In genomic region chr15:43796566-43796965, GRCh38 we compare ENCODE assay signal across 19 cellular contexts. TPM values are rescaled to one million over a fixed set of nuclear protein-coding genes. Genes with fewer than 3 reads are reported as not detected.
DNase-seq lines count a peak whose midpoint lies in the region; ATAC-seq, FAIRE-seq and TF ChIP-seq lines count a peak whose summit lies in the region.
"Had no signal": no experiment of that assay in that cellular context is flagged by ENCODE, and none has a peak within 500 bp of the region (broad histone marks: within the 10 kb centered on the region; RNA-seq: fewer than 3 reads in every experiment).

No MANE protein-coding gene starts in this region.

- peaks cover 39 to 45% of the 10 kb centered on the region in 2 experiments for H3K4me1 ChIP-seq in K562 (replicated peaks in 1 of 2; ENCODE audit: control insufficient read depth in 2 of 2, insufficient read depth in 2 of 2, low read length in 2 of 2)

- H3K79me2 ChIP-seq in K562 (ENCODE audit: control insufficient read depth, insufficient read depth, low read length) = peaks cover 48% of the 10 kb centered on the region

- DNase-seq in T-helper 2 cell treated with Interferon-gamma antibody and Interleukin-4, amounts not matched to agents 5 μg/mL and 100 μg/mL, for 36 hours (ENCODE audit: low spot score) = no peak
- DNase-seq in T-helper 2 cell = no peak
- DNase-seq in K562 (ENCODE audit: extremely low read depth in 1 of 4, low spot score in 3 of 4) = no peak
- DNase-seq in neural crest cell (ENCODE audit: low read depth, low spot score) = no peak
- no peak for DNase-seq in iPS-NIHi11 (ENCODE audit: low spot score)
- no peak for DNase-seq in activated effector memory CD4-positive, alpha-beta T cell treated with Interleukin-2 at 50 U/mL for 16 hours
- no peak for DNase-seq in frontal cortex (ENCODE audit: low spot score in 2 of 2)
- DNase-seq: activated CD4-positive, alpha-beta memory T cell treated with anti-CD3 and anti-CD28 coated beads for 36 hours; activated naive CD4-positive, alpha-beta T cell treated with Interleukin-2 at 50 U/mL for 16 hours; COR-L47; erythroblast; heart left ventricle; NCI-H2081; NCI-H748 treated with DMSO at 0.1 percent for 48 hours; upper lobe of left lung had no signal

- no peak for TF ChIP-seq RAD21 in K562 (CRISPR knock-in tag; conservative IDR thresholded peaks at IDR 0.05 in 1 of 2, IDR thresholded peaks at IDR 0.05 in 1 of 2)

- TF ChIP-seq EP300 in K562 (IDR thresholded peaks at IDR 0.05; ENCODE audit: low read length) = no peak

- in situ Hi-C loops in K562 (cut with MboI) = no loop called here

- H3K27ac Mint-ChIP-seq in T-helper 2 cell treated with Interferon-gamma antibody and Interleukin-4, amounts not matched to agents 5 μg/mL and 100 μg/mL, for 36 hours = peak overlapping the region; percentile 27
- peak overlapping the region in 2 of 3 donors; percentile 46 to 80 for H3K27ac Mint-ChIP-seq in IgD-negative memory B cell
- H3K27ac Mint-ChIP-seq in neural crest cell (ENCODE audit: unreplicated experiment) = peak overlapping the region; percentile 2
- H3K27ac Mint-ChIP-seq: activated CD4-positive, alpha-beta memory T cell treated with anti-CD3 and anti-CD28 coated beads for 36 hours had no signal

- ATAC-seq in K562 = no peak
- ATAC-seq: heart left ventricle had no signal

- H3K4me1 Mint-ChIP-seq in T-helper 2 cell treated with Interferon-gamma antibody and Interleukin-4, amounts not matched to agents 5 μg/mL and 100 μg/mL, for 36 hours (ENCODE audit: low read depth) = peaks cover 45% of the 10 kb centered on the region
- peaks cover 42 to 53% (median 43%) of the 10 kb centered on the region in 3 donors for H3K4me1 Mint-ChIP-seq in IgD-negative memory B cell
- H3K4me1 Mint-ChIP-seq in neural crest cell = peaks cover 56% of the 10 kb centered on the region

- no peaks in the 10 kb centered on the region for H3K27me3 Mint-ChIP-seq in T-helper 2 cell treated with Interferon-gamma antibody and Interleukin-4, amounts not matched to agents 5 μg/mL and 100 μg/mL, for 36 hours (ENCODE audit: low read depth)
- no peaks in the 10 kb centered on the region for H3K27me3 Mint-ChIP-seq in IgD-negative memory B cell
- no peaks in the 10 kb centered on the region for H3K27me3 Mint-ChIP-seq in neural crest cell (ENCODE audit: low read depth)
- H3K27me3 Mint-ChIP-seq: activated CD4-positive, alpha-beta memory T cell treated with anti-CD3 and anti-CD28 coated beads for 36 hours had no signal

- FAIRE-seq in K562 (lab: Jason Lieb, UNC) (no peak), frontal cortex (lab: Jason Lieb, UNC) (no peak)
- FAIRE-seq: A204.1, G401.6 had no signal

- H3K9me1 ChIP-seq in K562 (ENCODE audit: control insufficient read depth, insufficient read depth, low read length) = peaks cover 17% of the 10 kb centered on the region

- TF ChIP-seq CTCF in K562 (IDR thresholded peaks at IDR 0.05 in 2 of 3, conservative IDR thresholded peaks at IDR 0.05 in 1 of 3; ENCODE audit: insufficient read depth in 2 of 3, low read depth in 1 of 3, low read length in 3 of 3) (no peak), neural crest cell (conservative IDR thresholded peaks at IDR 0.05) (no peak)

- no peak overlapping the region for H3K27ac ChIP-seq in K562 (ENCODE audit: extremely low read depth, low read depth, low read length)

- 62% methylated on average over 3 of the region's 3 CpGs for WGBS in K562 (ENCODE audit: insufficient coverage, low coverage, missing lambda C conversion rate)

- peaks cover 72% of the 10 kb centered on the region for H3K36me3 ChIP-seq in K562 (ENCODE audit: control insufficient read depth, insufficient read depth, low read length)

- POLR2A ChIA-PET in K562 (lab: Yijun Ruan, JAX) = interaction anchor here (1.5 to 4.5 kb wide), 7 partner anchors 8 to 27 kb away, joined by 3 to 26 read pairs (median 10); partner anchors contain the start of gene MFAP1

- peaks cover 75% of the 10 kb centered on the region for H3K36me3 Mint-ChIP-seq in T-helper 2 cell treated with Interferon-gamma antibody and Interleukin-4, amounts not matched to agents 5 μg/mL and 100 μg/mL, for 36 hours (ENCODE audit: low read depth)
- peaks cover 22% of the 10 kb centered on the region for H3K36me3 Mint-ChIP-seq in IgD-negative memory B cell
- H3K36me3 Mint-ChIP-seq in neural crest cell (ENCODE audit: low read depth) = peaks cover 23% of the 10 kb centered on the region

- peak; percentile 51 for TF ChIP-seq POLR2A in K562 (conservative IDR thresholded peaks at IDR 0.05)

- peaks cover 17% of the 10 kb centered on the region; the same call in 1 of the 2 replicates for H4K20me1 ChIP-seq in K562 (replicated peaks; ENCODE audit: control insufficient read depth, insufficient read depth, low read length)

- intact Hi-C loops in K562 (cut with micrococcal nuclease) = no loop called here

- no peak overlapping the region for H3K9ac ChIP-seq in K562 (ENCODE audit: insufficient read depth in 1 of 2, low read depth in 2 of 2, low read length in 2 of 2)

- H3K9me3 Mint-ChIP-seq in T-helper 2 cell treated with Interferon-gamma antibody and Interleukin-4, amounts not matched to agents 5 μg/mL and 100 μg/mL, for 36 hours = no peaks in the 10 kb centered on the region
- H3K9me3 Mint-ChIP-seq in IgD-negative memory B cell (no peaks in the 10 kb centered on the region), neural crest cell (no peaks in the 10 kb centered on the region)
- H3K9me3 Mint-ChIP-seq: activated CD4-positive, alpha-beta memory T cell treated with anti-CD3 and anti-CD28 coated beads for 36 hours had no signal

- H3K4me3 ChIP-seq in K562 = no peak overlapping the region
- H3K4me3 ChIP-seq: heart left ventricle, upper lobe of left lung had no signal

- H3K27me3 ChIP-seq in K562 (ENCODE audit: control insufficient read depth in 2 of 2, insufficient read depth in 2 of 2, low read length in 2 of 2) = no peaks in the 10 kb centered on the region
- H3K27me3 ChIP-seq: heart left ventricle, upper lobe of left lung had no signal

- CTCF ChIA-PET in K562 (lab: Yijun Ruan, JAX; ENCODE audit: low intra/inter-chr PET ratio) = interaction anchor here (0.6 kb wide), 1 partner anchor 9 kb away, joined by 3 read pairs; no protein-coding TSS in a partner anchor

- BruUV-seq in K562 (replicated peaks; lab: Mats Ljungman, UMichigan) = no TSS peak

- no peak overlapping the region for H3K4me3 Mint-ChIP-seq in T-helper 2 cell treated with Interferon-gamma antibody and Interleukin-4, amounts not matched to agents 5 μg/mL and 100 μg/mL, for 36 hours
- H3K4me3 Mint-ChIP-seq in IgD-negative memory B cell (peak overlapping the region in 2 of 4 donors; percentile 25 to 30), neural crest cell (peak overlapping the region; percentile 99)
- H3K4me3 Mint-ChIP-seq: activated CD4-positive, alpha-beta memory T cell treated with anti-CD3 and anti-CD28 coated beads for 36 hours had no signal

- no peak overlapping the region for H2AFZ ChIP-seq in K562 (ENCODE audit: low read depth, low read length)

- no peak overlapping the region for H3K4me2 ChIP-seq in K562 (ENCODE audit: insufficient read depth, low read length)

- no peaks in the 10 kb centered on the region for H3K9me3 ChIP-seq in K562 (replicated peaks; ENCODE audit: control insufficient read depth, insufficient read depth, low read depth, low read length)
- H3K9me3 ChIP-seq: heart left ventricle, upper lobe of left lung had no signal

RNA-seq across cellular contexts. Expression of gene SERINC4, which starts 3.5 kb away (rescaled TPM):
- 1.1 TPM for polyA plus RNA-seq in IgD-negative memory B cell
- 0.83 and 1.1 TPM in 2 replicates for total RNA-seq in K562 (2011; cell fraction: chromatin; rRNA removed; ENCODE audit: low replicate concordance)
- 0.50 and 0.53 TPM in 2 replicates for total RNA-seq in K562 (2011; cell fraction: nucleolus; rRNA removed)
- 0.46 and 0.59 TPM in 2 replicates for total RNA-seq in K562 (2011; cell fraction: nucleoplasm; rRNA removed)
- 0.24 TPM in 1 of 2 replicates, not detected in the other for total RNA-seq in K562 (2014; rRNA removed)
- total RNA-seq in K562 (2014; rRNA removed; fragmentation: Illumina TruSeq; extraction: Trizol) = 0.13 TPM in 1 of 2 replicates, not detected in the other
- 0.08 and 0.14 TPM in 2 replicates for total RNA-seq in K562 (2015; rRNA removed; fragmentation: Illumina TruSeq; extraction: Trizol)
- total RNA-seq in K562 (2021) = 0.16 and 0.22 TPM in 2 replicates
- 0.18 TPM in 2 replicates for polyA plus RNA-seq in K562 (2011; rRNA removed)
- polyA plus RNA-seq in K562 (2011; cell fraction: cytosol; rRNA removed) = 0.07 and 0.13 TPM in 2 replicates
- 0.14 and 0.28 TPM in 2 replicates for polyA plus RNA-seq in K562 (2011; cell fraction: nucleus; rRNA removed)
- 0.07 TPM in 1 of 2 replicates, not detected in the other for polyA plus RNA-seq in K562 (2012)
- polyA plus RNA-seq in K562 (2014; fragmentation: Illumina TruSeq; extraction: Trizol) = 0.06 and 0.18 TPM in 2 replicates
- under 1 TPM; 0.23 to 0.48 TPM for polyA plus RNA-seq in K562 (2014; fragmentation: Nextera tagmentation; extraction: Ambion mirVana)
- 0.23 and 0.86 TPM in 2 replicates for polyA plus RNA-seq in K562 (2014; rRNA removed)
- polyA minus RNA-seq in K562 (2011; rRNA and poly(A)+ RNA removed) = 0.18 and 0.32 TPM in 2 replicates
- polyA minus RNA-seq in K562 (2011; cell fraction: cytosol; rRNA and poly(A)+ RNA removed) = not detected in 2 replicates
- 0.11 and 0.27 TPM in 2 replicates for polyA minus RNA-seq in K562 (2011; cell fraction: nucleus; rRNA and poly(A)+ RNA removed)
- 0.23 and 0.35 TPM in 2 replicates for total RNA-seq in neural crest cell
- 0.41 TPM for total RNA-seq in frontal cortex
- total RNA-seq: MCF 10A had no signal

RNA-seq across cellular contexts. Expression of gene HYPK, which starts 3.8 kb away (rescaled TPM):
- polyA plus RNA-seq in IgD-negative memory B cell (7.8 TPM), K562 (2011; rRNA removed) (25.8 and 28.0 TPM in 2 replicates), K562 (2014; fragmentation: Illumina TruSeq; extraction: Trizol) (17.5 and 26.1 TPM in 2 replicates), K562 (2014; fragmentation: Nextera tagmentation; extraction: Ambion mirVana) (1 to 10 TPM; 9.6 TPM), K562 (2014; rRNA removed) (22.7 and 33.9 TPM in 2 replicates)
- 43.0 and 50.8 TPM in 2 replicates for total RNA-seq in K562 (2011; cell fraction: chromatin; rRNA removed; ENCODE audit: low replicate concordance)
- 31.5 and 32.9 TPM in 2 replicates for total RNA-seq in K562 (2011; cell fraction: nucleolus; rRNA removed)
- total RNA-seq in K562 (2011; cell fraction: nucleoplasm; rRNA removed) = 41.6 and 66.5 TPM in 2 replicates
- total RNA-seq in K562 (2014; rRNA removed) (21.1 and 40.6 TPM in 2 replicates), K562 (2014; rRNA removed; fragmentation: Illumina TruSeq; extraction: Trizol) (6.5 and 7.2 TPM in 2 replicates), K562 (2015; rRNA removed; fragmentation: Illumina TruSeq; extraction: Trizol) (6.0 and 9.0 TPM in 2 replicates), K562 (2021) (23.7 and 27.7 TPM in 2 replicates), neural crest cell (12.0 and 19.8 TPM in 2 replicates), frontal cortex (5.7 TPM)
- polyA plus RNA-seq in K562 (2011; cell fraction: cytosol; rRNA removed) = 1.8 and 4.5 TPM in 2 replicates
- polyA plus RNA-seq in K562 (2011; cell fraction: nucleus; rRNA removed) = 20.3 and 23.9 TPM in 2 replicates
- polyA plus RNA-seq in K562 (2012) = 3.3 and 8.7 TPM in 2 replicates
- 11.6 and 13.6 TPM in 2 replicates for polyA minus RNA-seq in K562 (2011; rRNA and poly(A)+ RNA removed)
- polyA minus RNA-seq in K562 (2011; cell fraction: cytosol; rRNA and poly(A)+ RNA removed) = 19.9 and 20.8 TPM in 2 replicates
- polyA minus RNA-seq in K562 (2011; cell fraction: nucleus; rRNA and poly(A)+ RNA removed) = 8.5 and 17.2 TPM in 2 replicates

RNA-seq across cellular contexts. Expression of gene SERF2, which starts 4.4 kb away (rescaled TPM):
- polyA plus RNA-seq in IgD-negative memory B cell = 1,765 TPM
- total RNA-seq in K562 (2011; cell fraction: chromatin; rRNA removed; ENCODE audit: low replicate concordance) = 218 and 403 TPM in 2 replicates
- total RNA-seq in K562 (2011; cell fraction: nucleolus; rRNA removed) = 324 and 335 TPM in 2 replicates
- total RNA-seq in K562 (2011; cell fraction: nucleoplasm; rRNA removed) = 384 and 484 TPM in 2 replicates
- total RNA-seq in K562 (2014; rRNA removed) = 504 and 539 TPM in 2 replicates
- total RNA-seq in K562 (2014; rRNA removed; fragmentation: Illumina TruSeq; extraction: Trizol) = 330 and 497 TPM in 2 replicates
- total RNA-seq in K562 (2015; rRNA removed; fragmentation: Illumina TruSeq; extraction: Trizol) = 505 and 539 TPM in 2 replicates
- 867 and 903 TPM in 2 replicates for total RNA-seq in K562 (2021)
- 829 and 915 TPM in 2 replicates for polyA plus RNA-seq in K562 (2011; rRNA removed)
- 1,193 and 1,426 TPM in 2 replicates for polyA plus RNA-seq in K562 (2011; cell fraction: cytosol; rRNA removed)
- 959 and 1,088 TPM in 2 replicates for polyA plus RNA-seq in K562 (2011; cell fraction: nucleus; rRNA removed)
- polyA plus RNA-seq in K562 (2012) = 922 and 1,325 TPM in 2 replicates
- polyA plus RNA-seq in K562 (2014; fragmentation: Illumina TruSeq; extraction: Trizol) = 1,117 and 1,415 TPM in 2 replicates
- 1,000 to 10,000 TPM; 2,726 to 3,360 TPM for polyA plus RNA-seq in K562 (2014; fragmentation: Nextera tagmentation; extraction: Ambion mirVana)
- polyA plus RNA-seq in K562 (2014; rRNA removed) = 1,025 and 1,310 TPM in 2 replicates
- 168 and 202 TPM in 2 replicates for polyA minus RNA-seq in K562 (2011; rRNA and poly(A)+ RNA removed)
- 213 and 218 TPM in 2 replicates for polyA minus RNA-seq in K562 (2011; cell fraction: cytosol; rRNA and poly(A)+ RNA removed)
- 104 and 170 TPM in 2 replicates for polyA minus RNA-seq in K562 (2011; cell fraction: nucleus; rRNA and poly(A)+ RNA removed)
- total RNA-seq in neural crest cell = 578 and 599 TPM in 2 replicates
- total RNA-seq in frontal cortex = 53.0 TPM

RNA-seq across cellular contexts. Expression of gene ELL3, which starts 19.8 kb away (rescaled TPM):
- polyA plus RNA-seq in IgD-negative memory B cell = 9.3 TPM
- 4.3 and 5.0 TPM in 2 replicates for total RNA-seq in K562 (2011; cell fraction: chromatin; rRNA removed; ENCODE audit: low replicate concordance)
- 4.3 and 6.3 TPM in 2 replicates for total RNA-seq in K562 (2011; cell fraction: nucleolus; rRNA removed)
- total RNA-seq in K562 (2011; cell fraction: nucleoplasm; rRNA removed) = 2.8 and 3.9 TPM in 2 replicates
- 2.9 and 5.2 TPM in 2 replicates for total RNA-seq in K562 (2014; rRNA removed)
- total RNA-seq in K562 (2014; rRNA removed; fragmentation: Illumina TruSeq; extraction: Trizol) = 1.9 and 2.6 TPM in 2 replicates
- 1.5 TPM in 2 replicates for total RNA-seq in K562 (2015; rRNA removed; fragmentation: Illumina TruSeq; extraction: Trizol)
- 0.80 and 1.9 TPM in 2 replicates for total RNA-seq in K562 (2021)
- 0.96 and 2.6 TPM in 2 replicates for polyA plus RNA-seq in K562 (2011; rRNA removed)
- 0.59 and 3.0 TPM in 2 replicates for polyA plus RNA-seq in K562 (2011; cell fraction: cytosol; rRNA removed)
- 3.2 and 5.4 TPM in 2 replicates for polyA plus RNA-seq in K562 (2011; cell fraction: nucleus; rRNA removed)
- 1.2 and 2.0 TPM in 2 replicates for polyA plus RNA-seq in K562 (2012)
- polyA plus RNA-seq in K562 (2014; fragmentation: Illumina TruSeq; extraction: Trizol) = 1.8 and 2.6 TPM in 2 replicates
- polyA plus RNA-seq in K562 (2014; fragmentation: Nextera tagmentation; extraction: Ambion mirVana) = 1 to 10 TPM; 2.9 to 3.6 TPM
- 3.0 and 3.9 TPM in 2 replicates for polyA plus RNA-seq in K562 (2014; rRNA removed)
- 0.87 and 3.2 TPM in 2 replicates for polyA minus RNA-seq in K562 (2011; rRNA and poly(A)+ RNA removed)
- polyA minus RNA-seq in K562 (2011; cell fraction: cytosol; rRNA and poly(A)+ RNA removed) = 1.9 TPM in 1 of 2 replicates, not detected in the other
- polyA minus RNA-seq in K562 (2011; cell fraction: nucleus; rRNA and poly(A)+ RNA removed) = 2.0 and 4.8 TPM in 2 replicates
- total RNA-seq in neural crest cell = 1.3 and 2.7 TPM in 2 replicates
- total RNA-seq in frontal cortex = 1.2 TPM

RNA-seq across cellular contexts. Expression of gene MFAP1, which starts 27.9 kb away (rescaled TPM):
- 10.9 TPM for polyA plus RNA-seq in IgD-negative memory B cell
- 14.8 and 40.8 TPM in 2 replicates for total RNA-seq in K562 (2011; cell fraction: chromatin; rRNA removed; ENCODE audit: low replicate concordance)
- total RNA-seq in K562 (2011; cell fraction: nucleolus; rRNA removed) = 11.4 and 14.7 TPM in 2 replicates
- 17.6 and 18.2 TPM in 2 replicates for total RNA-seq in K562 (2011; cell fraction: nucleoplasm; rRNA removed)
- 35.9 and 44.6 TPM in 2 replicates for total RNA-seq in K562 (2014; rRNA removed)
- total RNA-seq in K562 (2014; rRNA removed; fragmentation: Illumina TruSeq; extraction: Trizol) = 64.1 and 72.5 TPM in 2 replicates
- 57.1 and 59.8 TPM in 2 replicates for total RNA-seq in K562 (2015; rRNA removed; fragmentation: Illumina TruSeq; extraction: Trizol)
- total RNA-seq in K562 (2021) = 34.3 and 37.1 TPM in 2 replicates
- polyA plus RNA-seq in K562 (2011; rRNA removed) = 25.1 and 37.4 TPM in 2 replicates
- 15.0 and 21.6 TPM in 2 replicates for polyA plus RNA-seq in K562 (2011; cell fraction: cytosol; rRNA removed)
- 10.3 and 13.6 TPM in 2 replicates for polyA plus RNA-seq in K562 (2011; cell fraction: nucleus; rRNA removed)
- 29.5 and 44.8 TPM in 2 replicates for polyA plus RNA-seq in K562 (2012)
- polyA plus RNA-seq in K562 (2014; fragmentation: Illumina TruSeq; extraction: Trizol) = 57.8 and 62.8 TPM in 2 replicates
- 10 to 100 TPM; 34.9 to 64.0 TPM for polyA plus RNA-seq in K562 (2014; fragmentation: Nextera tagmentation; extraction: Ambion mirVana)
- polyA plus RNA-seq in K562 (2014; rRNA removed) = 38.9 and 48.2 TPM in 2 replicates
- polyA minus RNA-seq in K562 (2011; rRNA and poly(A)+ RNA removed) = 58.4 and 65.1 TPM in 2 replicates
- 11.1 and 18.8 TPM in 2 replicates for polyA minus RNA-seq in K562 (2011; cell fraction: cytosol; rRNA and poly(A)+ RNA removed)
- polyA minus RNA-seq in K562 (2011; cell fraction: nucleus; rRNA and poly(A)+ RNA removed) = 5.8 and 14.3 TPM in 2 replicates
- 41.0 TPM in 2 replicates for total RNA-seq in neural crest cell
- total RNA-seq in frontal cortex = 27.3 TPM

Comparison
In these comparisons a context has a peak if more than half of its experiments do, and no peak if none do; other contexts are left out.
1. H3K27ac Mint-ChIP-seq: peak in every context shown above with its lines; median percentile 63 in IgD-negative memory B cell; 27 in T-helper 2 cell treated with Interferon-gamma antibody and Interleukin-4, amounts not matched to agents 5 μg/mL and 100 μg/mL, for 36 hours; 2 in neural crest cell.